In genomic region chr12:46219892-46220655, GRCh38 we compare ENCODE assay signal across 1 cellular context.
A peak's percentile ranks its signal among the peaks of the same experiment; 100 is the strongest.
TF ChIP-seq lines count a peak whose summit lies in the region.

No MANE protein-coding gene starts in this region.

TF ChIP-seq in K562, 482 proteins besides CTCF, POLR2A, EP300 and RAD21 (continued from another document and continues in another):
- TF ChIP-seq ARID4B (CRISPR knock-in tag; IDR thresholded peaks at IDR 0.05) (no peak), MAFF (IDR thresholded peaks at IDR 0.05; ENCODE audit: low read length) (no peak; the same call in 1 of the 2 replicates), ZNF175 (CRISPR knock-in tag; IDR thresholded peaks at IDR 0.05; ENCODE audit: low read depth) (peak; percentile 83), DNMT1 (IDR thresholded peaks at IDR 0.05) (no peak), GABPB2 (CRISPR knock-in tag; conservative IDR thresholded peaks at IDR 0.05) (no peak), U2AF1 (optimal IDR thresholded peaks at IDR 0.05; ENCODE audit: low read depth, low read length) (no peak), PML (IDR thresholded peaks at IDR 0.05; ENCODE audit: low read length) (no peak), MAFK (IDR thresholded peaks at IDR 0.05; ENCODE audit: low read length) (0 out of 2 replicates have a peak, but pooled peaks have one; percentile 39), TRIM28 (IDR thresholded peaks at IDR 0.05) (no peak), SMARCE1 (IDR thresholded peaks at IDR 0.05) (peak; percentile 97), ZSCAN32 (CRISPR knock-in tag; IDR thresholded peaks at IDR 0.05) (no peak), ZBTB12 (CRISPR knock-in tag; IDR thresholded peaks at IDR 0.05) (no peak), SREBF2 (CRISPR knock-in tag; IDR thresholded peaks at IDR 0.05) (no peak), CC2D1A (IDR thresholded peaks at IDR 0.05) (no peak), ESRRB (CRISPR knock-in tag; IDR thresholded peaks at IDR 0.05; ENCODE audit: borderline replicate concordance) (no peak), ZBTB40 (IDR thresholded peaks at IDR 0.05) (no peak), ZBTB40 (CRISPR knock-in tag; IDR thresholded peaks at IDR 0.05) (no peak), TARDBP (IDR thresholded peaks at IDR 0.05) (no peak), ZNF384 (IDR thresholded peaks at IDR 0.05; ENCODE audit: low read depth, low read length) (no peak), ZNF518B (CRISPR knock-in tag; IDR thresholded peaks at IDR 0.05) (no peak), NR2C1 (IDR thresholded peaks at IDR 0.05) (no peak), NR2C1 (tag; IDR thresholded peaks at IDR 0.05) (no peak), TEAD1 (CRISPR knock-in tag; IDR thresholded peaks at IDR 0.05) (peak; percentile 55 to 81; a peak in 2 of 4 replicates), PHF21A (IDR thresholded peaks at IDR 0.05; ENCODE audit: borderline replicate concordance, low read depth) (no peak), PRPF4 (IDR thresholded peaks at IDR 0.05; ENCODE audit: insufficient read depth, low read depth, low read length, poor library complexity, severe bottlenecking) (no peak), CUX1 (CRISPR knock-in tag; IDR thresholded peaks at IDR 0.05) (no peak), NFXL1 (CRISPR knock-in tag; IDR thresholded peaks at IDR 0.05) (no peak)
- TF ChIP-seq, protein P1, sequence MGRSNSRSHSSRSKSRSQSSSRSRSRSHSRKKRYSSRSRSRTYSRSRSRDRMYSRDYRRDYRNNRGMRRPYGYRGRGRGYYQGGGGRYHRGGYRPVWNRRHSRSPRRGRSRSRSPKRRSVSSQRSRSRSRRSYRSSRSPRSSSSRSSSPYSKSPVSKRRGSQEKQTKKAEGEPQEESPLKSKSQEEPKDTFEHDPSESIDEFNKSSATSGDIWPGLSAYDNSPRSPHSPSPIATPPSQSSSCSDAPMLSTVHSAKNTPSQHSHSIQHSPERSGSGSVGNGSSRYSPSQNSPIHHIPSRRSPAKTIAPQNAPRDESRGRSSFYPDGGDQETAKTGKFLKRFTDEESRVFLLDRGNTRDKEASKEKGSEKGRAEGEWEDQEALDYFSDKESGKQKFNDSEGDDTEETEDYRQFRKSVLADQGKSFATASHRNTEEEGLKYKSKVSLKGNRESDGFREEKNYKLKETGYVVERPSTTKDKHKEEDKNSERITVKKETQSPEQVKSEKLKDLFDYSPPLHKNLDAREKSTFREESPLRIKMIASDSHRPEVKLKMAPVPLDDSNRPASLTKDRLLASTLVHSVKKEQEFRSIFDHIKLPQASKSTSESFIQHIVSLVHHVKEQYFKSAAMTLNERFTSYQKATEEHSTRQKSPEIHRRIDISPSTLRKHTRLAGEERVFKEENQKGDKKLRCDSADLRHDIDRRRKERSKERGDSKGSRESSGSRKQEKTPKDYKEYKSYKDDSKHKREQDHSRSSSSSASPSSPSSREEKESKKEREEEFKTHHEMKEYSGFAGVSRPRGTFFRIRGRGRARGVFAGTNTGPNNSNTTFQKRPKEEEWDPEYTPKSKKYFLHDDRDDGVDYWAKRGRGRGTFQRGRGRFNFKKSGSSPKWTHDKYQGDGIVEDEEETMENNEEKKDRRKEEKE (IDR thresholded peaks at IDR 0.05; ENCODE audit: borderline replicate concordance in 1 of 2, control insufficient read depth in 1 of 2, low read depth in 2 of 2, low read length in 1 of 2) = no peak
